In genomic region chr16:30667361-30667905, GRCh38 we compare ENCODE assay signal across 18 cellular contexts. TPM values are rescaled to one million over a fixed set of nuclear protein-coding genes. Genes with fewer than 3 reads are reported as not detected.
DNase-seq lines count a peak whose midpoint lies in the region; ATAC-seq, FAIRE-seq and TF ChIP-seq lines count a peak whose summit lies in the region.
"Had no signal": no experiment of that assay in that cellular context is flagged by ENCODE, and none has a peak within 500 bp of the region (broad histone marks: within the 10 kb centered on the region; RNA-seq: fewer than 3 reads in every experiment).

No MANE protein-coding gene starts in this region.

- TF ChIP-seq EP300 in K562 (IDR thresholded peaks at IDR 0.05; ENCODE audit: low read length): no peak

- H3K18ac ChIP-seq in neuronal stem cell (ENCODE audit: low read length): peak overlapping the region; percentile 51

- H3K4me1 Mint-ChIP-seq in activated CD8-positive, alpha-beta T cell treated with anti-CD3 and anti-CD28 coated beads for 36 hours (ENCODE audit: low read depth): peaks cover 24% of the 10 kb centered on the region
- H3K4me1 Mint-ChIP-seq in activated CD8-positive, alpha-beta T cell treated with anti-CD3 and anti-CD28 coated beads, Interleukin-2, amount 10 ng/mL, durations not matched to agents 7 days and 5 days (ENCODE audit: low read depth): peaks cover 18% of the 10 kb centered on the region

- no peak for TF ChIP-seq RAD21 in K562 (CRISPR knock-in tag; conservative IDR thresholded peaks at IDR 0.05 in 1 of 2, IDR thresholded peaks at IDR 0.05 in 1 of 2)

- H3K27ac ChIP-seq in HEK293 (ENCODE audit: extremely low read depth, low read depth, low read length): no peak overlapping the region
- H3K27ac ChIP-seq in K562 (ENCODE audit: extremely low read depth, low read depth, low read length): no peak overlapping the region
- H3K27ac ChIP-seq in neuronal stem cell (replicated peaks; ENCODE audit: low read length): no peak overlapping the region
- H3K27ac ChIP-seq: 22Rv1, PC-9 had no signal

- H3K36me3 ChIP-seq in HEK293 (ENCODE audit: control insufficient read depth in 2 of 2, insufficient read depth in 1 of 2, low read length in 2 of 2) (peaks cover 26 to 82% of the 10 kb centered on the region in 2 experiments; a peak in 2 of 3 replicates), K562 (ENCODE audit: control insufficient read depth, insufficient read depth, low read length) (peaks cover 82% of the 10 kb centered on the region; the same call in 2 of the 3 replicates), neuronal stem cell (replicated peaks in 1 of 2; ENCODE audit: control insufficient read depth in 2 of 2, insufficient read depth in 2 of 2, low read length in 2 of 2) (peaks cover 48 to 80% of the 10 kb centered on the region in 2 donors)

- no peaks in the 10 kb centered on the region for H3K9me1 ChIP-seq in K562 (ENCODE audit: control insufficient read depth, insufficient read depth, low read length)

- H2AFZ ChIP-seq in K562 (ENCODE audit: low read depth, low read length): no peak overlapping the region
- no peak overlapping the region for H2AFZ ChIP-seq in neuronal stem cell (ENCODE audit: low read length)
- H2AFZ ChIP-seq: PC-9 had no signal

- POLR2A ChIA-PET in activated CD8-positive, alpha-beta T cell treated with anti-CD3 and anti-CD28 coated beads for 36 hours (lab: Charles Lee): no interaction called here
- POLR2A ChIA-PET in activated CD8-positive, alpha-beta T cell treated with anti-CD3 and anti-CD28 coated beads, Interleukin-2, amount 10 ng/mL, durations not matched to agents 7 days and 5 days (lab: Charles Lee): interaction anchor here (0.6 kb wide), 1 partner anchor 14 kb away, joined by 3 read pairs; no protein-coding TSS in a partner anchor
- POLR2A ChIA-PET in HEK293 (lab: Yijun Ruan, JAX): interaction anchor here (0.6 to 1.7 kb wide), 5 partner anchors 9 to 863 kb away, joined by 3 to 13 read pairs (median 3); partner anchors contain the start of gene FBRS
- POLR2A ChIA-PET in K562 (lab: Yijun Ruan, JAX): interaction anchor here (0.6 to 1.5 kb wide), 3 partner anchors 9 to 35 kb away, joined by 3 to 6 read pairs (median 3); no protein-coding TSS in a partner anchor

- no peaks in the 10 kb centered on the region for H3K9me3 ChIP-seq in HEK293 (ENCODE audit: control insufficient read depth, insufficient read depth, low read depth, low read length)
- H3K9me3 ChIP-seq in K562 (replicated peaks; ENCODE audit: control insufficient read depth, insufficient read depth, low read depth, low read length): no peaks in the 10 kb centered on the region
- H3K9me3 ChIP-seq in neuronal stem cell (replicated peaks in 1 of 2; ENCODE audit: control insufficient read depth in 2 of 2, insufficient read depth in 1 of 2, low read depth in 1 of 2, low read length in 2 of 2): no peaks in the 10 kb centered on the region

- BruUV-seq in K562 (replicated peaks; lab: Mats Ljungman, UMichigan): no TSS peak

- no peak overlapping the region for H2BK12ac ChIP-seq in neuronal stem cell (ENCODE audit: low read length)

- H3K4me2 ChIP-seq in K562 (ENCODE audit: insufficient read depth, low read length) (no peak overlapping the region), neuronal stem cell (ENCODE audit: insufficient read depth, low read length, poor library complexity, severe bottlenecking) (no peak overlapping the region)
- H3K4me2 ChIP-seq: PC-9 had no signal

- H3K79me1 ChIP-seq in neuronal stem cell (ENCODE audit: low read depth, low read length): peaks cover 1% of the 10 kb centered on the region

- H2AK5ac ChIP-seq in neuronal stem cell (ENCODE audit: low read depth, low read length): no peak overlapping the region

- H3K14ac ChIP-seq in neuronal stem cell (ENCODE audit: low read length): no peak overlapping the region

- no peaks in the 10 kb centered on the region for H3K9me3 Mint-ChIP-seq in activated CD8-positive, alpha-beta T cell treated with anti-CD3 and anti-CD28 coated beads for 36 hours
- no peaks in the 10 kb centered on the region for H3K9me3 Mint-ChIP-seq in activated CD8-positive, alpha-beta T cell treated with anti-CD3 and anti-CD28 coated beads, Interleukin-2, amount 10 ng/mL, durations not matched to agents 7 days and 5 days (ENCODE audit: insufficient read depth)
- H3K9me3 Mint-ChIP-seq: CD4-positive, CD25-positive, alpha-beta regulatory T cell had no signal

- H3K27ac Mint-ChIP-seq in activated CD8-positive, alpha-beta T cell treated with anti-CD3 and anti-CD28 coated beads for 36 hours: peak overlapping the region; percentile 36
- H3K27ac Mint-ChIP-seq in activated CD8-positive, alpha-beta T cell treated with anti-CD3 and anti-CD28 coated beads, Interleukin-2, amount 10 ng/mL, durations not matched to agents 7 days and 5 days: no peak overlapping the region
- H3K27ac Mint-ChIP-seq: B cell had no signal

- no peak overlapping the region for H3K4me3 Mint-ChIP-seq in activated CD8-positive, alpha-beta T cell treated with anti-CD3 and anti-CD28 coated beads for 36 hours
- H3K4me3 Mint-ChIP-seq in activated CD8-positive, alpha-beta T cell treated with anti-CD3 and anti-CD28 coated beads, Interleukin-2, amount 10 ng/mL, durations not matched to agents 7 days and 5 days: no peak overlapping the region
- H3K4me3 Mint-ChIP-seq: B cell had no signal

- DNase-seq in activated CD8-positive, alpha-beta T cell treated with anti-CD3 and anti-CD28 coated beads for 36 hours: no peak
- no peak for DNase-seq in activated CD8-positive, alpha-beta T cell treated with anti-CD3 and anti-CD28 coated beads, Interleukin-2, amount 10 ng/mL, durations not matched to agents 7 days and 5 days
- DNase-seq in K562 (ENCODE audit: extremely low read depth in 1 of 4, low spot score in 3 of 4) (peak in 1 of 4 experiments; percentile 3), neuronal stem cell (ENCODE audit: low spot score) (no peak), globus pallidus (ENCODE audit: low spot score) (no peak), SIG-M5 treated with dmso at 0.1 percent for 504 hours (lab: John Stamatoyannopoulos, UW; ENCODE audit: unreplicated experiment) (no peak)
- DNase-seq: CD4-positive, CD25-positive, alpha-beta regulatory T cell; DMS53; KBM-7; NCI-H1436; NCI-H2029 treated with DMSO at 0.1 percent for 48 hours; NCI-H510A; NCI-H774; PC-9 had no signal

- H3K4ac ChIP-seq in neuronal stem cell (ENCODE audit: low read length): no peak overlapping the region

- no peak overlapping the region for H4K8ac ChIP-seq in neuronal stem cell (ENCODE audit: low read depth, low read length)

- H4K91ac ChIP-seq in neuronal stem cell (ENCODE audit: low read depth, low read length, poor library complexity): no peak overlapping the region

- no peak overlapping the region for H3K23ac ChIP-seq in neuronal stem cell (ENCODE audit: low read depth, low read length, poor library complexity)

- peaks cover 15% of the 10 kb centered on the region for H3K79me2 ChIP-seq in K562 (ENCODE audit: control insufficient read depth, insufficient read depth, low read length)

- no peak overlapping the region for H2BK120ac ChIP-seq in neuronal stem cell (ENCODE audit: low read depth, low read length)

- H3K9ac ChIP-seq in K562 (ENCODE audit: insufficient read depth in 1 of 2, low read depth in 2 of 2, low read length in 2 of 2): peak overlapping the region in 1 of 2 experiments; percentile 53; a peak in 1 of 4 replicates
- no peak overlapping the region for H3K9ac ChIP-seq in neuronal stem cell (ENCODE audit: low read depth, low read length, poor library complexity)

- 94% methylated on average over 10 of the region's 11 CpGs for WGBS in K562 (ENCODE audit: insufficient coverage, low coverage, missing lambda C conversion rate)
- no CpG with 5 or more reads among the region's 11 CpGs for WGBS in neuronal stem cell (ENCODE audit: extremely low coverage in 2 of 2, insufficient read length in 2 of 2, insufficient replicate concordance in 1 of 2), 2 donors

- intact Hi-C loops in activated CD8-positive, alpha-beta T cell treated with anti-CD3 and anti-CD28 coated beads for 36 hours (cut with micrococcal nuclease): no loop called here
- intact Hi-C loops in K562 (cut with micrococcal nuclease): no loop called here

- no peaks in the 10 kb centered on the region for H3K27me3 Mint-ChIP-seq in activated CD8-positive, alpha-beta T cell treated with anti-CD3 and anti-CD28 coated beads for 36 hours
- no peaks in the 10 kb centered on the region for H3K27me3 Mint-ChIP-seq in activated CD8-positive, alpha-beta T cell treated with anti-CD3 and anti-CD28 coated beads, Interleukin-2, amount 10 ng/mL, durations not matched to agents 7 days and 5 days (ENCODE audit: low read depth)
- H3K27me3 Mint-ChIP-seq: B cell; CD4-positive, CD25-positive, alpha-beta regulatory T cell had no signal

- FAIRE-seq in K562 (lab: Jason Lieb, UNC): no peak

- CTCF ChIA-PET in activated CD8-positive, alpha-beta T cell treated with anti-CD3 and anti-CD28 coated beads for 36 hours (lab: Charles Lee): interaction anchor here (0.9 to 4.6 kb wide), 5 partner anchors 8 to 38 kb away, joined by 3 to 25 read pairs (median 3); no protein-coding TSS in a partner anchor
- CTCF ChIA-PET in activated CD8-positive, alpha-beta T cell treated with anti-CD3 and anti-CD28 coated beads, Interleukin-2, amount 10 ng/mL, durations not matched to agents 7 days and 5 days (lab: Charles Lee): no interaction called here
- CTCF ChIA-PET in HEK293 (lab: Yijun Ruan, JAX): interaction anchor here (1.0 to 1.1 kb wide), 2 partner anchors 26 to 30 kb away, joined by 3 read pairs; no protein-coding TSS in a partner anchor
- CTCF ChIA-PET in K562 (lab: Yijun Ruan, JAX; ENCODE audit: low intra/inter-chr PET ratio): no interaction called here

- H4K20me1 ChIP-seq in K562 (replicated peaks; ENCODE audit: control insufficient read depth, insufficient read depth, low read length): 0 out of 2 replicates have a peak, but pooled peaks cover 7% of the 10 kb centered on the region

- peak overlapping the region; percentile 24 for H2BK5ac ChIP-seq in neuronal stem cell (ENCODE audit: low read length)

- ATAC-seq in activated CD8-positive, alpha-beta T cell treated with anti-CD3 and anti-CD28 coated beads for 36 hours: no peak
- ATAC-seq in activated CD8-positive, alpha-beta T cell treated with anti-CD3 and anti-CD28 coated beads, Interleukin-2, amount 10 ng/mL, durations not matched to agents 7 days and 5 days: no peak
- ATAC-seq in K562 (no peak), HG03460 (IDR thresholded peaks at IDR 0.05; ENCODE audit: unreplicated experiment) (no peak)

- H3K4me3 ChIP-seq in HEK293 (ENCODE audit: low read depth, low read length) (no peak overlapping the region), K562 (no peak overlapping the region), neuronal stem cell (ENCODE audit: low read length in 2 of 2) (no peak overlapping the region)
- H3K4me3 ChIP-seq: PC-9 had no signal

- H3K4me1 ChIP-seq in HEK293 (ENCODE audit: control insufficient read depth, insufficient read depth, low read length): no peaks in the 10 kb centered on the region
- H3K4me1 ChIP-seq in K562 (replicated peaks in 1 of 2; ENCODE audit: control insufficient read depth in 2 of 2, insufficient read depth in 2 of 2, low read length in 2 of 2): peaks cover 0 to 27% of the 10 kb centered on the region in 2 experiments; a peak in 2 of 5 replicates
- H3K4me1 ChIP-seq in neuronal stem cell (ENCODE audit: control insufficient read depth in 2 of 2, insufficient read depth in 1 of 2, low read depth in 1 of 2, low read length in 2 of 2): no peaks in the 10 kb centered on the region

- H3K36me3 Mint-ChIP-seq in activated CD8-positive, alpha-beta T cell treated with anti-CD3 and anti-CD28 coated beads for 36 hours (ENCODE audit: low read depth): peaks cover 53% of the 10 kb centered on the region
- H3K36me3 Mint-ChIP-seq in activated CD8-positive, alpha-beta T cell treated with anti-CD3 and anti-CD28 coated beads, Interleukin-2, amount 10 ng/mL, durations not matched to agents 7 days and 5 days (ENCODE audit: low read depth): peaks cover 54% of the 10 kb centered on the region

- H2BK15ac ChIP-seq in neuronal stem cell (ENCODE audit: low read length): no peak overlapping the region

- TF ChIP-seq CTCF in activated CD8-positive, alpha-beta T cell treated with anti-CD3 and anti-CD28 coated beads for 36 hours (IDR thresholded peaks at IDR 0.05): no peak
- TF ChIP-seq CTCF in HEK293 (tag by site-specific recombination; IDR thresholded peaks at IDR 0.05) (no peak), K562 (IDR thresholded peaks at IDR 0.05 in 2 of 3, conservative IDR thresholded peaks at IDR 0.05 in 1 of 3; ENCODE audit: insufficient read depth in 2 of 3, low read depth in 1 of 3, low read length in 3 of 3) (no peak)

- in situ Hi-C loops in K562 (cut with MboI): no loop called here

- no peak for TF ChIP-seq POLR2A in K562 (conservative IDR thresholded peaks at IDR 0.05)

- H3K27me3 ChIP-seq in K562 (ENCODE audit: control insufficient read depth in 2 of 2, insufficient read depth in 2 of 2, low read length in 2 of 2): no peaks in the 10 kb centered on the region
- no peaks in the 10 kb centered on the region for H3K27me3 ChIP-seq in neuronal stem cell (ENCODE audit: control insufficient read depth in 3 of 3, insufficient read depth in 3 of 3, low read depth in 1 of 3, low read length in 3 of 3)

RNA-seq across cellular contexts. Expression of gene FBRS, which starts 9.2 kb away (rescaled TPM):
- total RNA-seq in activated CD8-positive, alpha-beta T cell treated with anti-CD3 and anti-CD28 coated beads for 36 hours: 10 to 100 TPM; 80.3 to 85.8 TPM
- total RNA-seq in activated CD8-positive, alpha-beta T cell treated with anti-CD3 and anti-CD28 coated beads, Interleukin-2, amount 10 ng/mL, durations not matched to agents 7 days and 5 days: 100 to 1,000 TPM in 1 of 2 experiments, 10 to 100 TPM in 1; 85.2 to 100 TPM
- total RNA-seq in K562 (2011; cell fraction: chromatin; rRNA removed; ENCODE audit: low replicate concordance): 93.9 and 185 TPM in 2 replicates
- total RNA-seq in K562 (2011; cell fraction: nucleolus; rRNA removed): 89.2 and 107 TPM in 2 replicates
- 100 and 120 TPM in 2 replicates for total RNA-seq in K562 (2011; cell fraction: nucleoplasm; rRNA removed)
- total RNA-seq in K562 (2014; rRNA removed): 13.1 and 19.0 TPM in 2 replicates
- total RNA-seq in K562 (2014; rRNA removed; fragmentation: Illumina TruSeq; extraction: Trizol): 6.9 and 8.1 TPM in 2 replicates
- total RNA-seq in K562 (2015; rRNA removed; fragmentation: Illumina TruSeq; extraction: Trizol): 15.6 and 17.9 TPM in 2 replicates
- 50.1 and 59.5 TPM in 2 replicates for total RNA-seq in K562 (2021)
- polyA plus RNA-seq in K562 (2011; rRNA removed): 5.4 and 11.8 TPM in 2 replicates
- polyA plus RNA-seq in K562 (2011; cell fraction: cytosol; rRNA removed): 4.5 and 5.9 TPM in 2 replicates
- 95.4 and 113 TPM in 2 replicates for polyA plus RNA-seq in K562 (2011; cell fraction: nucleus; rRNA removed)
- polyA plus RNA-seq in K562 (2012): 30.9 and 42.6 TPM in 2 replicates
- polyA plus RNA-seq in K562 (2014; fragmentation: Illumina TruSeq; extraction: Trizol): 21.7 and 32.6 TPM in 2 replicates
- under 1 TPM; 0.32 to 0.46 TPM for polyA plus RNA-seq in K562 (2014; fragmentation: Nextera tagmentation; extraction: Ambion mirVana)
- 21.9 and 25.1 TPM in 2 replicates for polyA plus RNA-seq in K562 (2014; rRNA removed)
- polyA minus RNA-seq in K562 (2011; rRNA and poly(A)+ RNA removed): 9.1 and 10.0 TPM in 2 replicates
- polyA minus RNA-seq in K562 (2011; cell fraction: cytosol; rRNA and poly(A)+ RNA removed): 10.9 and 11.7 TPM in 2 replicates
- polyA minus RNA-seq in K562 (2011; cell fraction: nucleus; rRNA and poly(A)+ RNA removed): 49.8 and 67.5 TPM in 2 replicates
- polyA plus RNA-seq in neuronal stem cell (2013, experiment 1 of 2): 30.9 TPM
- 31.8 TPM for polyA plus RNA-seq in neuronal stem cell (2013, experiment 2 of 2)

RNA-seq across cellular contexts. Expression of gene PRR14, which starts 16.7 kb away (rescaled TPM):
- 10 to 100 TPM; 74.0 to 76.6 TPM for total RNA-seq in activated CD8-positive, alpha-beta T cell treated with anti-CD3 and anti-CD28 coated beads for 36 hours
- total RNA-seq in activated CD8-positive, alpha-beta T cell treated with anti-CD3 and anti-CD28 coated beads, Interleukin-2, amount 10 ng/mL, durations not matched to agents 7 days and 5 days: 10 to 100 TPM; 87.6 to 91.4 TPM
- total RNA-seq in K562 (2011; cell fraction: chromatin; rRNA removed; ENCODE audit: low replicate concordance): 27.0 and 46.3 TPM in 2 replicates
- 23.7 and 30.5 TPM in 2 replicates for total RNA-seq in K562 (2011; cell fraction: nucleolus; rRNA removed)
- 29.4 and 33.8 TPM in 2 replicates for total RNA-seq in K562 (2011; cell fraction: nucleoplasm; rRNA removed)
- 15.6 and 20.2 TPM in 2 replicates for total RNA-seq in K562 (2014; rRNA removed)
- total RNA-seq in K562 (2014; rRNA removed; fragmentation: Illumina TruSeq; extraction: Trizol): 6.5 and 6.8 TPM in 2 replicates
- 11.5 and 12.5 TPM in 2 replicates for total RNA-seq in K562 (2015; rRNA removed; fragmentation: Illumina TruSeq; extraction: Trizol)
- 62.1 and 63.1 TPM in 2 replicates for total RNA-seq in K562 (2021)
- polyA plus RNA-seq in K562 (2011; rRNA removed): 10.0 and 13.0 TPM in 2 replicates
- polyA plus RNA-seq in K562 (2011; cell fraction: cytosol; rRNA removed): 6.7 and 10.3 TPM in 2 replicates
- polyA plus RNA-seq in K562 (2011; cell fraction: nucleus; rRNA removed): 58.6 and 70.0 TPM in 2 replicates
- polyA plus RNA-seq in K562 (2012): 29.3 and 46.6 TPM in 2 replicates
- 23.8 and 38.3 TPM in 2 replicates for polyA plus RNA-seq in K562 (2014; fragmentation: Illumina TruSeq; extraction: Trizol)
- 1 to 10 TPM; 2.2 to 2.3 TPM for polyA plus RNA-seq in K562 (2014; fragmentation: Nextera tagmentation; extraction: Ambion mirVana)
- polyA plus RNA-seq in K562 (2014; rRNA removed): 20.5 and 26.7 TPM in 2 replicates
- 3.1 and 4.4 TPM in 2 replicates for polyA minus RNA-seq in K562 (2011; rRNA and poly(A)+ RNA removed)
- polyA minus RNA-seq in K562 (2011; cell fraction: cytosol; rRNA and poly(A)+ RNA removed): 7.0 and 17.7 TPM in 2 replicates
- 14.7 and 23.4 TPM in 2 replicates for polyA minus RNA-seq in K562 (2011; cell fraction: nucleus; rRNA and poly(A)+ RNA removed)
- 52.4 TPM for polyA plus RNA-seq in neuronal stem cell (2013, experiment 1 of 2)
- 55.2 TPM for polyA plus RNA-seq in neuronal stem cell (2013, experiment 2 of 2)

RNA-seq across cellular contexts. Expression of gene SRCAP, which starts 31.5 kb away (rescaled TPM):
- 10 to 100 TPM; 57.2 to 64.7 TPM for total RNA-seq in activated CD8-positive, alpha-beta T cell treated with anti-CD3 and anti-CD28 coated beads for 36 hours
- 10 to 100 TPM; 75.2 to 76.0 TPM for total RNA-seq in activated CD8-positive, alpha-beta T cell treated with anti-CD3 and anti-CD28 coated beads, Interleukin-2, amount 10 ng/mL, durations not matched to agents 7 days and 5 days
- 89.8 and 132 TPM in 2 replicates for total RNA-seq in K562 (2011; cell fraction: chromatin; rRNA removed; ENCODE audit: low replicate concordance)
- 44.6 and 46.2 TPM in 2 replicates for total RNA-seq in K562 (2011; cell fraction: nucleolus; rRNA removed)
- total RNA-seq in K562 (2011; cell fraction: nucleoplasm; rRNA removed): 58.6 and 74.8 TPM in 2 replicates
- total RNA-seq in K562 (2014; rRNA removed) (16.0 and 16.3 TPM in 2 replicates), K562 (2014; rRNA removed; fragmentation: Illumina TruSeq; extraction: Trizol) (3.5 and 3.7 TPM in 2 replicates), K562 (2015; rRNA removed; fragmentation: Illumina TruSeq; extraction: Trizol) (5.8 and 7.9 TPM in 2 replicates), K562 (2021) (58.9 and 62.6 TPM in 2 replicates)
- polyA plus RNA-seq in K562 (2011; rRNA removed) (2.2 and 6.4 TPM in 2 replicates), K562 (2014; fragmentation: Illumina TruSeq; extraction: Trizol) (14.9 and 21.0 TPM in 2 replicates), K562 (2014; fragmentation: Nextera tagmentation; extraction: Ambion mirVana) (under 1 TPM; 0.21 to 0.53 TPM), K562 (2014; rRNA removed) (11.4 and 17.0 TPM in 2 replicates)
- 1.9 and 3.2 TPM in 2 replicates for polyA plus RNA-seq in K562 (2011; cell fraction: cytosol; rRNA removed)
- 18.6 and 29.8 TPM in 2 replicates for polyA plus RNA-seq in K562 (2011; cell fraction: nucleus; rRNA removed)
- 16.6 and 25.8 TPM in 2 replicates for polyA plus RNA-seq in K562 (2012)
- polyA minus RNA-seq in K562 (2011; rRNA and poly(A)+ RNA removed): 11.0 and 11.9 TPM in 2 replicates
- polyA minus RNA-seq in K562 (2011; cell fraction: cytosol; rRNA and poly(A)+ RNA removed): 21.7 and 27.4 TPM in 2 replicates
- polyA minus RNA-seq in K562 (2011; cell fraction: nucleus; rRNA and poly(A)+ RNA removed): 17.2 and 20.0 TPM in 2 replicates
- 15.9 TPM for polyA plus RNA-seq in neuronal stem cell (2013, experiment 1 of 2)
- polyA plus RNA-seq in neuronal stem cell (2013, experiment 2 of 2): 17.9 TPM

RNA-seq across cellular contexts. Expression of gene ZNF689, which starts 57.2 kb away (rescaled TPM):
- total RNA-seq in activated CD8-positive, alpha-beta T cell treated with anti-CD3 and anti-CD28 coated beads for 36 hours: 10 to 100 TPM in 1 of 2 experiments, 1 to 10 TPM in 1; 9.8 to 11.3 TPM
- total RNA-seq in activated CD8-positive, alpha-beta T cell treated with anti-CD3 and anti-CD28 coated beads, Interleukin-2, amount 10 ng/mL, durations not matched to agents 7 days and 5 days: 10 to 100 TPM; 12.0 to 13.4 TPM
- 6.2 and 13.7 TPM in 2 replicates for total RNA-seq in K562 (2011; cell fraction: chromatin; rRNA removed; ENCODE audit: low replicate concordance)
- 11.6 and 16.5 TPM in 2 replicates for total RNA-seq in K562 (2011; cell fraction: nucleolus; rRNA removed)
- total RNA-seq in K562 (2011; cell fraction: nucleoplasm; rRNA removed): 7.8 and 9.5 TPM in 2 replicates
- total RNA-seq in K562 (2014; rRNA removed) (11.4 and 14.6 TPM in 2 replicates), K562 (2014; rRNA removed; fragmentation: Illumina TruSeq; extraction: Trizol) (8.4 and 8.7 TPM in 2 replicates), K562 (2015; rRNA removed; fragmentation: Illumina TruSeq; extraction: Trizol) (12.0 and 12.1 TPM in 2 replicates), K562 (2021) (15.4 and 16.9 TPM in 2 replicates)
- polyA plus RNA-seq in K562 (2011; rRNA removed) (8.0 and 9.6 TPM in 2 replicates), K562 (2014; fragmentation: Illumina TruSeq; extraction: Trizol) (11.6 and 12.3 TPM in 2 replicates), K562 (2014; fragmentation: Nextera tagmentation; extraction: Ambion mirVana) (1 to 10 TPM; 5.4 to 5.7 TPM), K562 (2014; rRNA removed) (10.2 and 10.8 TPM in 2 replicates)
- polyA plus RNA-seq in K562 (2011; cell fraction: cytosol; rRNA removed): 8.9 and 19.1 TPM in 2 replicates
- 8.3 and 9.8 TPM in 2 replicates for polyA plus RNA-seq in K562 (2011; cell fraction: nucleus; rRNA removed)
- polyA plus RNA-seq in K562 (2012): 7.8 and 9.0 TPM in 2 replicates
- polyA minus RNA-seq in K562 (2011; rRNA and poly(A)+ RNA removed): 8.2 and 10.0 TPM in 2 replicates
- 11.1 TPM in 2 replicates for polyA minus RNA-seq in K562 (2011; cell fraction: cytosol; rRNA and poly(A)+ RNA removed)
- 7.8 and 8.9 TPM in 2 replicates for polyA minus RNA-seq in K562 (2011; cell fraction: nucleus; rRNA and poly(A)+ RNA removed)
- polyA plus RNA-seq in neuronal stem cell (2013, experiment 1 of 2): 17.0 TPM
- 18.5 TPM for polyA plus RNA-seq in neuronal stem cell (2013, experiment 2 of 2)

Comparison
In these comparisons a context has a peak if more than half of its experiments do, and no peak if none do; other contexts are left out.
1. CTCF ChIA-PET loops: an anchor here in activated CD8-positive, alpha-beta T cell treated with anti-CD3 and anti-CD28 coated beads for 36 hours (0.9 to 4.6 kb wide) and HEK293 (1.0 to 1.1 kb wide); none called in activated CD8-positive, alpha-beta T cell treated with anti-CD3 and anti-CD28 coated beads, Interleukin-2, amount 10 ng/mL, durations not matched to agents 7 days and 5 days and K562.